In the genomic region with DNA sequence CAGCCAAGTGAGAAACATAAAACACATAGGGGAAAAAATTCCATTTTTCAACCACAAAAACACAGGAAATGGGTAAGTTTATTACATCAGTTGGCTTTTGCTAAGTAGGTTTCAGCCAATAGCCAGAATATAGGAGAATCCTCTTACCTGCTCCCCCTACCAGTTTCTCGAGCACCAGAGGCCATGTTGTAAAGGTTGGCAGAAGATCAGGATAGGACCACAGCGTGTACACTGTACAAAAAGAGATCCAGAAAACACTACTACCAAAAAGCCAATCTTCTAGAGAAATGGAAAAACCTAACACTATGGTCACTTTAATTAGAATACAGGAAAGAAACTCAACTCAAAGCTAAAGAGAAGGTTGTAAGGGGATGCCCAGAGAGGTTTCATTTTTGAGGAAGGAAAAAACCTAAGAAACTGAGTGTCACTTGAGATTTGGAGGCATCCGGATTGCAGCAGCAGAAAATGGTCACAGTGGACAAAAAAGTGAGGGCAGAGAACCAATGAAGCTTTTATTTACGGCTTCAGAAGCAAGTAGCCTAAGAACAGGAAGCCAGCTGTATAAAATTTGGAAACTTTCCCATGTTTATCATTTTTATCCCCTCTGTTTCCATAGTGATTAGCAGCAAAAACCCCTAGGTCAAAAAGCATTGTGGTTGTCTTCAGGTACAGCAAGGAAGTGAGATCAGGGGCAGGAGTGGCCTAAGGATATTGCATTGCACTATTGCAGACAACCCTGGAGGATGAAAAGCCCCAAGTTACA, we compare ENCODE assay signal across 13 cellular contexts. TPM values are rescaled to one million over a fixed set of nuclear protein-coding genes. Genes with fewer than 3 reads are reported as not detected.
DNase-seq lines count a peak whose midpoint lies in the region; ATAC-seq and TF ChIP-seq lines count a peak whose summit lies in the region.
"Had no signal": no experiment of that assay in that cellular context is flagged by ENCODE, and none has a peak within 500 bp of the region (broad histone marks: within the 10 kb centered on the region; RNA-seq: fewer than 3 reads in every experiment).

No MANE protein-coding gene starts in this region.

- H3K4me3 ChIP-seq in BLaER1 treated with 17β-estradiol and CSF1 and Interleukin-3, amounts not matched to agents 10 nM and 100 nM: no peak overlapping the region
- H3K4me3 ChIP-seq in GM12864 (ENCODE audit: low read depth, low read length) (peak overlapping the region; percentile 20; the same call in 1 of the 2 replicates), choroid plexus epithelial cell (ENCODE audit: low read depth, low read length) (no peak overlapping the region)
- H3K4me3 ChIP-seq: thoracic aorta had no signal

- H3K27ac ChIP-seq in BLaER1 treated with 17β-estradiol and CSF1 and Interleukin-3, amounts not matched to agents 10 nM and 100 nM: peak overlapping the region in 9 of 11 experiments; percentile 4 to 61 (median 30); a peak in 14 of 22 replicates
- H3K27ac ChIP-seq: thoracic aorta had no signal

- H3K9ac ChIP-seq in BLaER1 treated with 17β-estradiol and CSF1 and Interleukin-3, amounts not matched to agents 10 nM and 100 nM: peak overlapping the region; percentile 1 to 50 (median 16); a peak in 14 of 22 replicates

- H3K36me3 ChIP-seq in BLaER1 treated with 17β-estradiol and CSF1 and Interleukin-3, amounts not matched to agents 10 nM and 100 nM: peaks cover 17 to 60% (median 38%) of the 10 kb centered on the region in 11 experiments; a peak in 21 of 22 replicates

- peak overlapping the region in 10 of 11 experiments; percentile 12 to 88 (median 47); a peak in 19 of 22 replicates for H3K4me2 ChIP-seq in BLaER1 treated with 17β-estradiol and CSF1 and Interleukin-3, amounts not matched to agents 10 nM and 100 nM

- no peak for DNase-seq in GM12864 (ENCODE audit: low read depth)
- peak; percentile 12 for DNase-seq in HT1080 (ENCODE audit: low read depth)
- peak; percentile 21 for DNase-seq in choroid plexus epithelial cell (ENCODE audit: low read depth)
- no peak for DNase-seq in HT-29 (ENCODE audit: low spot score)
- no peak for DNase-seq in retina
- DNase-seq: activated CD8-positive, alpha-beta memory T cell treated with anti-CD3 and anti-CD28 coated beads for 24 hours; endodermal cell; naive B cell; OCI-M1 had no signal

- no peak for TF ChIP-seq CTCF in GM12864 (IDR thresholded peaks at IDR 0.05; ENCODE audit: low read depth, low read length, missing control alignments)
- TF ChIP-seq CTCF in choroid plexus epithelial cell (conservative IDR thresholded peaks at IDR 0.05; ENCODE audit: low read depth, low read length): no peak

- no peaks in the 10 kb centered on the region for H3K9me3 ChIP-seq in BLaER1 treated with 17β-estradiol and CSF1 and Interleukin-3, amounts not matched to agents 10 nM and 100 nM (replicated peaks in 1 of 11)
- H3K9me3 ChIP-seq: thoracic aorta had no signal

- ATAC-seq in SK-N-SH treated with all-trans-retinoic acid at 6 μM for 48 hours: no peak
- ATAC-seq in HG02798 (IDR thresholded peaks at IDR 0.05; ENCODE audit: poor library complexity, unreplicated experiment): no peak

- H3K27me3 ChIP-seq in BLaER1 treated with 17β-estradiol and CSF1 and Interleukin-3, amounts not matched to agents 10 nM and 100 nM: no peaks in the 10 kb centered on the region

- no peaks in the 10 kb centered on the region for H4K20me1 ChIP-seq in BLaER1 treated with 17β-estradiol and CSF1 and Interleukin-3, amounts not matched to agents 10 nM and 100 nM

- peaks cover 27 to 45% (median 35%) of the 10 kb centered on the region in 10 experiments for H3K4me1 ChIP-seq in BLaER1 treated with 17β-estradiol and CSF1 and Interleukin-3, amounts not matched to agents 10 nM and 100 nM

TF ChIP-seq in SK-N-SH treated with all-trans-retinoic acid at 6 μM for 48 hours, 23 proteins besides CTCF, POLR2A, EP300 and RAD21:
- TF ChIP-seq OSR1 (CRISPR knock-in tag; IDR thresholded peaks at IDR 0.05) (no peak), ZNF70 (CRISPR knock-in tag; IDR thresholded peaks at IDR 0.05) (no peak), TCF4 (CRISPR knock-in tag; IDR thresholded peaks at IDR 0.05; ENCODE audit: borderline replicate concordance) (no peak), GLIS3 (CRISPR knock-in tag; IDR thresholded peaks at IDR 0.05) (no peak), ZNF565 (CRISPR knock-in tag; conservative IDR thresholded peaks at IDR 0.05; ENCODE audit: low read depth) (no peak), PATZ1 (CRISPR knock-in tag; IDR thresholded peaks at IDR 0.05; ENCODE audit: borderline replicate concordance) (no peak), PPARA (CRISPR knock-in tag; IDR thresholded peaks at IDR 0.05; ENCODE audit: borderline replicate concordance) (no peak), CREB5 (CRISPR knock-in tag; IDR thresholded peaks at IDR 0.05; ENCODE audit: low read depth) (no peak), RARB (CRISPR knock-in tag; IDR thresholded peaks at IDR 0.05) (no peak), ZC3H10 (CRISPR knock-in tag; IDR thresholded peaks at IDR 0.05) (no peak)
- TF ChIP-seq, protein P1, sequence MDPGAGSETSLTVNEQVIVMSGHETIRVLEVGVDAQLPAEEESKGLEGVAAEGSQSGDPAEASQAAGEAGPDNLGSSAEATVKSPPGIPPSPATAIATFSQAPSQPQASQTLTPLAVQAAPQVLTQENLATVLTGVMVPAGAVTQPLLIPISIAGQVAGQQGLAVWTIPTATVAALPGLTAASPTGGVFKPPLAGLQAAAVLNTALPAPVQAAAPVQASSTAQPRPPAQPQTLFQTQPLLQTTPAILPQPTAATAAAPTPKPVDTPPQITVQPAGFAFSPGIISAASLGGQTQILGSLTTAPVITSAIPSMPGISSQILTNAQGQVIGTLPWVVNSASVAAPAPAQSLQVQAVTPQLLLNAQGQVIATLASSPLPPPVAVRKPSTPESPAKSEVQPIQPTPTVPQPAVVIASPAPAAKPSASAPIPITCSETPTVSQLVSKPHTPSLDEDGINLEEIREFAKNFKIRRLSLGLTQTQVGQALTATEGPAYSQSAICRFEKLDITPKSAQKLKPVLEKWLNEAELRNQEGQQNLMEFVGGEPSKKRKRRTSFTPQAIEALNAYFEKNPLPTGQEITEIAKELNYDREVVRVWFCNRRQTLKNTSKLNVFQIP (CRISPR knock-in tag; IDR thresholded peaks at IDR 0.05; ENCODE audit: borderline replicate concordance, low read depth): no peak
TF ChIP-seq in SK-N-SH treated with all-trans-retinoic acid at 6 μM for 48 hours: peak in this region for 0.

RNA-seq across cellular contexts. Expression of gene EIF2D, which starts 2.9 kb away (rescaled TPM):
- total RNA-seq in HT1080 (2014; rRNA removed; shearing (Covaris generic)): 66.6 and 83.6 TPM in 2 replicates
- polyA plus RNA-seq in HT1080 (2015; cell fraction: cytosol; rRNA removed): 73.8 and 80.9 TPM in 2 replicates
- polyA plus RNA-seq in HT1080 (2015; cell fraction: nucleus; rRNA removed): 81.7 and 88.2 TPM in 2 replicates
- 46.0 and 47.4 TPM in 2 replicates for total RNA-seq in HT-29 (2014; rRNA removed; shearing (Covaris generic))

RNA-seq across cellular contexts. Expression of gene DYRK3, which starts 25.9 kb away (rescaled TPM):
- 40.4 and 43.0 TPM in 2 replicates for total RNA-seq in HT1080 (2014; rRNA removed; shearing (Covaris generic))
- polyA plus RNA-seq in HT1080 (2015; cell fraction: cytosol; rRNA removed): 22.8 and 25.1 TPM in 2 replicates
- 34.3 and 35.3 TPM in 2 replicates for polyA plus RNA-seq in HT1080 (2015; cell fraction: nucleus; rRNA removed)
- 0.31 and 0.36 TPM in 2 replicates for total RNA-seq in HT-29 (2014; rRNA removed; shearing (Covaris generic))

Comparison
In these comparisons a context has a peak if more than half of its experiments do, and no peak if none do; other contexts are left out.
1. DNase-seq: peak in HT1080 (single experiment) and choroid plexus epithelial cell (single experiment); none in GM12864 (single experiment), HT-29 (single experiment) and retina (single experiment).
2. RNA of gene DYRK3, which starts 25.9 kb away (total RNA-seq): 40.4 to 43.0 TPM in HT1080; 0.31 to 0.36 TPM in HT-29; every median in the first group is over 10 times any median in the second.